9 cellular contexts compared by ENCODE assay signal in genomic region chr4:147157860-147158701, GRCh38.
A peak's percentile ranks its signal among the peaks of the same experiment; 100 is the strongest.
DNase-seq lines count a peak whose midpoint lies in the region; ATAC-seq and TF ChIP-seq lines count a peak whose summit lies in the region.
"Had no signal": no experiment of that assay in that cellular context is flagged by ENCODE, and none has a peak within 500 bp of the region (broad histone marks: within the 10 kb centered on the region; RNA-seq: fewer than 3 reads in every experiment).

No MANE protein-coding gene starts in this region.

- H3K27ac ChIP-seq in WERI-Rb-1 (peak overlapping the region; percentile 47), right atrium auricular region (peak overlapping the region; percentile 83 to 84), rectal smooth muscle tissue (ENCODE audit: low read depth, low read length) (no peak overlapping the region)

- no peak overlapping the region for H3K9ac ChIP-seq in rectal smooth muscle tissue (ENCODE audit: low read length)

- H3K36me3 ChIP-seq in WERI-Rb-1 (no peaks in the 10 kb centered on the region), right atrium auricular region (no peaks in the 10 kb centered on the region), rectal smooth muscle tissue (ENCODE audit: control insufficient read depth, insufficient read depth, low read length) (no peaks in the 10 kb centered on the region)

- no peak for TF ChIP-seq CTCF in WERI-Rb-1 (IDR thresholded peaks at IDR 0.05; ENCODE audit: low read depth, low read length)
- TF ChIP-seq CTCF in right atrium auricular region (IDR thresholded peaks at IDR 0.05), result no peak

- ATAC-seq in GM18505 (IDR thresholded peaks at IDR 0.05; ENCODE audit: unreplicated experiment), result no peak
- ATAC-seq: HCT116 had no signal

- DNase-seq in ELR (ENCODE audit: low read depth) (peak; percentile 33), WERI-Rb-1 (peak; percentile 69), right atrium auricular region (ENCODE audit: low spot score) (no peak), NCI-H2029 (lab: John Stamatoyannopoulos, UW) (no peak), T-helper 9 cell (no peak)
- DNase-seq in central memory CD4-positive, alpha-beta T cell, result no peak

- no peak for TF ChIP-seq POLR2A in GM18505 (IDR thresholded peaks at IDR 0.05; ENCODE audit: borderline replicate concordance, extremely low read depth, insufficient read depth, insufficient read length)

- H3K4me3 ChIP-seq in WERI-Rb-1 (ENCODE audit: low read depth, low read length) (peak overlapping the region; percentile 60), right atrium auricular region (peak overlapping the region; percentile 26 to 52), rectal smooth muscle tissue (ENCODE audit: low read length) (peak overlapping the region; percentile 35)

- H3K4me1 ChIP-seq in right atrium auricular region (peaks cover 0 to 13% of the 10 kb centered on the region in 2 donors), rectal smooth muscle tissue (ENCODE audit: control insufficient read depth, insufficient read depth, low read length) (no peaks in the 10 kb centered on the region)

- no peaks in the 10 kb centered on the region for H3K9me3 ChIP-seq in WERI-Rb-1 (ENCODE audit: severe bottlenecking)
- H3K9me3 ChIP-seq in right atrium auricular region, result no peaks in the 10 kb centered on the region

- H3K27me3 ChIP-seq in WERI-Rb-1 (ENCODE audit: insufficient read depth, low read depth, severe bottlenecking) (no peaks in the 10 kb centered on the region), right atrium auricular region (no peaks in the 10 kb centered on the region), rectal smooth muscle tissue (ENCODE audit: control insufficient read depth, insufficient read depth, low read length) (no peaks in the 10 kb centered on the region)

Comparison
In these comparisons a context has a peak if more than half of its experiments do, and no peak if none do; other contexts are left out.
1. DNase-seq: peak in ELR (single experiment) and WERI-Rb-1 (single experiment); none in right atrium auricular region (single experiment), NCI-H2029 (single experiment), T-helper 9 cell (single experiment) and central memory CD4-positive, alpha-beta T cell (single experiment).
2. Peak in every context shown above with its lines, with median percentiles within 50 percentile points of each other: H3K4me3 ChIP-seq.